In genomic region chr12:8680533-8680932, GRCh38 we compare ENCODE assay signal across 18 cellular contexts. TPM values are rescaled to one million over a fixed set of nuclear protein-coding genes. Genes with fewer than 3 reads are reported as not detected.
A peak's percentile ranks its signal among the peaks of the same experiment; 100 is the strongest.
DNase-seq lines count a peak whose midpoint lies in the region; TF ChIP-seq lines count a peak whose summit lies in the region.
"Had no signal": no experiment of that assay in that cellular context is flagged by ENCODE, and none has a peak within 500 bp of the region (broad histone marks: within the 10 kb centered on the region; RNA-seq: fewer than 3 reads in every experiment).

No MANE protein-coding gene starts in this region.

- no peak overlapping the region for H2AFZ ChIP-seq in OCI-LY1 (ENCODE audit: low read length)
- no peak overlapping the region for H2AFZ ChIP-seq in parathyroid adenoma

- TF ChIP-seq CTCF in OCI-LY1 (IDR thresholded peaks at IDR 0.05; ENCODE audit: low read length) (peak; percentile 45; the same call in 1 of the 2 replicates), parathyroid adenoma (IDR thresholded peaks at IDR 0.05) (peak; percentile 36)

- H4K20me1 ChIP-seq in OCI-LY1 (ENCODE audit: insufficient read depth, low read length) = no peaks in the 10 kb centered on the region

- H3F3A ChIP-seq in OCI-LY1 (ENCODE audit: insufficient read depth, low read length) = no peaks in the 10 kb centered on the region

- H3K79me2 ChIP-seq in OCI-LY1 (ENCODE audit: insufficient read depth, low read length) (no peaks in the 10 kb centered on the region), parathyroid adenoma (no peaks in the 10 kb centered on the region)

- H3K4me1 ChIP-seq in OCI-LY1 (ENCODE audit: insufficient read depth, low read length, severe bottlenecking) (peaks cover 30% of the 10 kb centered on the region), parathyroid adenoma (peaks cover 11% of the 10 kb centered on the region)

- H3K36me3 ChIP-seq in OCI-LY1 (ENCODE audit: insufficient read depth, low read length) = no peaks in the 10 kb centered on the region
- H3K36me3 ChIP-seq in parathyroid adenoma (ENCODE audit: control insufficient read depth, insufficient read depth, low read length) = no peaks in the 10 kb centered on the region
- H3K36me3 ChIP-seq: stomach had no signal

- no peaks in the 10 kb centered on the region for H3K9me2 ChIP-seq in OCI-LY1 (ENCODE audit: low read depth, low read length)

- H3K9ac ChIP-seq in OCI-LY1 (ENCODE audit: low read length) (no peak overlapping the region), parathyroid adenoma (no peak overlapping the region)

- H3K27me3 ChIP-seq in OCI-LY1 (ENCODE audit: insufficient read depth, low read length) (no peaks in the 10 kb centered on the region), parathyroid adenoma (ENCODE audit: control insufficient read depth, insufficient read depth, low read length) (no peaks in the 10 kb centered on the region)
- H3K27me3 ChIP-seq: stomach had no signal

- peak; percentile 2 for DNase-seq in NCI-H1694 (lab: John Stamatoyannopoulos, UW)
- no peak for DNase-seq in NCI-H1694 treated with DMSO at 0.1 percent for 48 hours (lab: John Stamatoyannopoulos, UW)
- peak; percentile 44 for DNase-seq in dermis blood vessel endothelial cell
- DNase-seq in KG1 (lab: John Stamatoyannopoulos, UW) = no peak
- no peak for DNase-seq in caudate nucleus (lab: John Stamatoyannopoulos, UW)
- no peak for DNase-seq in nucleus accumbens (lab: John Stamatoyannopoulos, UW)
- DNase-seq: 8988T; activated CD4-positive, alpha-beta T cell treated with anti-CD3 and anti-CD28 coated beads for 36 hours; CD8-positive, alpha-beta T cell; NCI-H2081; NCI-H69; posterior cingulate gyrus; SHP77; stimulated activated CD4-positive, alpha-beta T cell treated with anti-CD3 and anti-CD28 coated beads, Interleukin-12 subunit alpha, Interleukin-12 subunit beta, amount 100 ng/mL, for 4 hours; stomach had no signal

- no peak overlapping the region for H3K4me3 ChIP-seq in OCI-LY1 (ENCODE audit: low read depth, low read length, poor library complexity, severe bottlenecking)
- H3K4me3 ChIP-seq in parathyroid adenoma (ENCODE audit: low read depth, low read length) = no peak overlapping the region

- no peak overlapping the region for H3K4me2 ChIP-seq in OCI-LY1 (ENCODE audit: low read length)
- H3K4me2 ChIP-seq in parathyroid adenoma (ENCODE audit: low read length) = no peak overlapping the region

- H3K27ac ChIP-seq in OCI-LY1 (ENCODE audit: low read depth, low read length, poor library complexity, severe bottlenecking) = no peak overlapping the region
- H3K27ac ChIP-seq in parathyroid adenoma = no peak overlapping the region
- no peak overlapping the region for H3K27ac ChIP-seq in caudate nucleus (ENCODE audit: low read depth, low read length)
- H3K27ac ChIP-seq: stomach had no signal

- H3K9me3 ChIP-seq in OCI-LY1 (ENCODE audit: low read length) (no peaks in the 10 kb centered on the region), parathyroid adenoma (ENCODE audit: control insufficient read depth, low read length) (no peaks in the 10 kb centered on the region)
- H3K9me3 ChIP-seq: stomach had no signal

RNA-seq across cellular contexts. Expression of gene RIMKLB, which starts 17.3 kb away (rescaled TPM):
- 46.4 and 180 TPM in 2 replicates for total RNA-seq in dermis blood vessel endothelial cell

RNA-seq across cellular contexts. Expression of gene MFAP5, which starts 17.9 kb away (rescaled TPM):
- 0.19 and 0.85 TPM in 2 replicates for total RNA-seq in dermis blood vessel endothelial cell
- total RNA-seq: activated CD4-positive, alpha-beta T cell treated with anti-CD3 and anti-CD28 coated beads for 36 hours; CD8-positive, alpha-beta T cell; T-helper 2 cell treated with Interferon-gamma antibody and Interleukin-4, amounts not matched to agents 100 ng/mL and 5 ng/mL, for 36 hours had no signal

Comparison
In these comparisons a context has a peak if more than half of its experiments do, and no peak if none do; other contexts are left out.
1. DNase-seq: peak in NCI-H1694 (single experiment) and dermis blood vessel endothelial cell (single experiment); none in NCI-H1694 treated with DMSO at 0.1 percent for 48 hours (single experiment), KG1 (single experiment), caudate nucleus (0 of 61) and nucleus accumbens (0 of 56).